11 cellular contexts compared by ENCODE assay signal in genomic region chrX:24561121-24561520, GRCh38.
DNase-seq lines count a peak whose midpoint lies in the region; ATAC-seq and TF ChIP-seq lines count a peak whose summit lies in the region.
"Had no signal": no experiment of that assay in that cellular context is flagged by ENCODE, and none has a peak within 500 bp of the region (broad histone marks: within the 10 kb centered on the region; RNA-seq: fewer than 3 reads in every experiment).

No MANE protein-coding gene starts in this region.

- H3K4me1 Mint-ChIP-seq in stimulated activated memory B cell treated with anti-CD40 and anti-IgM and Interleukin-4, amounts not matched to agents 10 μg/mL and 1 μg/mL and 100 μg/mL, for 72 hours = no peaks in the 10 kb centered on the region

- H3K4me2 ChIP-seq in OCI-LY1 (ENCODE audit: low read length) = no peak overlapping the region

- TF ChIP-seq CTCF in OCI-LY1 (IDR thresholded peaks at IDR 0.05; ENCODE audit: low read length) (peak; percentile 42), spleen (IDR thresholded peaks at IDR 0.05 in 8 of 11, conservative IDR thresholded peaks at IDR 0.05 in 3 of 11) (peak in 1 of 11 experiments; percentile 12)

- no peaks in the 10 kb centered on the region for H3K27me3 ChIP-seq in OCI-LY1 (ENCODE audit: insufficient read depth, low read length)
- no peaks in the 10 kb centered on the region for H3K27me3 ChIP-seq in spleen (replicated peaks in 1 of 7)
- H3K27me3 ChIP-seq: pancreas had no signal

- H2AFZ ChIP-seq in OCI-LY1 (ENCODE audit: low read length) = no peak overlapping the region

- H3K79me2 ChIP-seq in OCI-LY1 (ENCODE audit: insufficient read depth, low read length) = no peaks in the 10 kb centered on the region

- H3K4me3 ChIP-seq in OCI-LY1 (ENCODE audit: low read depth, low read length, poor library complexity, severe bottlenecking) = no peak overlapping the region
- H3K4me3 ChIP-seq in spleen = no peak overlapping the region
- H3K4me3 ChIP-seq: pancreas had no signal

- no peaks in the 10 kb centered on the region for H3K9me3 Mint-ChIP-seq in stimulated activated memory B cell treated with anti-CD40 and anti-IgM and Interleukin-4, amounts not matched to agents 10 μg/mL and 1 μg/mL and 100 μg/mL, for 72 hours

- no peaks in the 10 kb centered on the region for H4K20me1 ChIP-seq in OCI-LY1 (ENCODE audit: insufficient read depth, low read length)

- no peaks in the 10 kb centered on the region for H3K9me2 ChIP-seq in OCI-LY1 (ENCODE audit: low read depth, low read length)

- H3K36me3 Mint-ChIP-seq in stimulated activated memory B cell treated with anti-CD40 and anti-IgM and Interleukin-4, amounts not matched to agents 10 μg/mL and 1 μg/mL and 100 μg/mL, for 72 hours = no peaks in the 10 kb centered on the region

- ATAC-seq in stimulated activated memory B cell treated with anti-CD40 and anti-IgM and Interleukin-4, amounts not matched to agents 10 μg/mL and 1 μg/mL and 100 μg/mL, for 72 hours = no peak
- no peak for ATAC-seq in HG03196 (IDR thresholded peaks at IDR 0.05; ENCODE audit: unreplicated experiment)
- ATAC-seq: pancreas had no signal

- H3K4me1 ChIP-seq in OCI-LY1 (ENCODE audit: insufficient read depth, low read length, severe bottlenecking) (no peaks in the 10 kb centered on the region), spleen (no peaks in the 10 kb centered on the region)
- H3K4me1 ChIP-seq: pancreas had no signal

- H3K27ac Mint-ChIP-seq in stimulated activated memory B cell treated with anti-CD40 and anti-IgM and Interleukin-4, amounts not matched to agents 10 μg/mL and 1 μg/mL and 100 μg/mL, for 72 hours = no peak overlapping the region

- H3K9ac ChIP-seq in OCI-LY1 (ENCODE audit: low read length) = no peak overlapping the region

- H3K9me3 ChIP-seq in OCI-LY1 (ENCODE audit: low read length) (no peaks in the 10 kb centered on the region), spleen (no peaks in the 10 kb centered on the region)
- H3K9me3 ChIP-seq: pancreas had no signal

- H3F3A ChIP-seq in OCI-LY1 (ENCODE audit: insufficient read depth, low read length) = no peaks in the 10 kb centered on the region

- peak; percentile 20 for DNase-seq in COLO829 (ENCODE audit: low spot score)
- peak; percentile 15 for DNase-seq in GM19240 (ENCODE audit: insufficient read length, low spot score)
- DNase-seq in germinal center (ENCODE audit: low spot score) = peak; percentile 18
- DNase-seq in spleen = no peak
- no peak for DNase-seq in NCI-H2029 (lab: John Stamatoyannopoulos, UW)
- DNase-seq: aorta, NCI-H226, pancreas had no signal

- H3K27ac ChIP-seq in OCI-LY1 (ENCODE audit: low read depth, low read length, poor library complexity, severe bottlenecking) (no peak overlapping the region), spleen (no peak overlapping the region)
- H3K27ac ChIP-seq: pancreas had no signal

- H3K36me3 ChIP-seq in OCI-LY1 (ENCODE audit: insufficient read depth, low read length) = no peaks in the 10 kb centered on the region
- no peaks in the 10 kb centered on the region for H3K36me3 ChIP-seq in spleen
- H3K36me3 ChIP-seq: pancreas had no signal

- 60 to 77% (median 68%) methylated on average over 5 of the region's 5 CpGs for WGBS in spleen, 5 donors

- H3K4me3 Mint-ChIP-seq in stimulated activated memory B cell treated with anti-CD40 and anti-IgM and Interleukin-4, amounts not matched to agents 10 μg/mL and 1 μg/mL and 100 μg/mL, for 72 hours = no peak overlapping the region

- intact Hi-C loops in spleen (cut with DNase I; ENCODE audit: low total_unique reads) = no loop called here

- TF ChIP-seq POLR2A in spleen (IDR thresholded peaks at IDR 0.05) = no peak

- peaks cover 10% of the 10 kb centered on the region for H3K27me3 Mint-ChIP-seq in stimulated activated memory B cell treated with anti-CD40 and anti-IgM and Interleukin-4, amounts not matched to agents 10 μg/mL and 1 μg/mL and 100 μg/mL, for 72 hours

Comparison
In these comparisons a context has a peak if more than half of its experiments do, and no peak if none do; other contexts are left out.
1. DNase-seq: peak in COLO829 (single experiment), GM19240 (single experiment) and germinal center (single experiment); none in spleen (single experiment) and NCI-H2029 (single experiment).